Comparison of ENCODE assay signal across 29 cellular contexts in the genomic region with DNA sequence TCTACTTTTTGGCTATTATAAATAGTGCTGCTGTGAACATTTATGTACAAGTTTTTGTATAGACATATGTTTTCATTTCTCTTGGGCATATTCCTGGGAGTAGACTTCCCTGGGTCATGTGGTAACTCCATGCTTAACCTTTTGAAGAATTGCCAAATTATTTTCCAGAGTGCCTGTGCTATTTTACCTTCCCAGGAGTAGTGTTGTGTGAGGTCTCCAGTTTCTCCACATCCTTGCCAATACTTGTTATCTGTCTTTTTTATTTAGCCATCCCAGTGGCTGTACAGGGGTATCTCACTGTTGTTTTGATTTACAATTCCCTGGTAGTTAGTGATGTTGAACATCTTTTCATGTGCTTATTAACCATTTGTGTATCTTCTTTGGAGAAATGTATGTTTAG.
"Had no signal": no experiment of that assay in that cellular context is flagged by ENCODE, and none has a peak within 500 bp of the region (broad histone marks: within the 10 kb centered on the region; RNA-seq: fewer than 3 reads in every experiment).

No MANE protein-coding gene starts in this region.

- DNase-seq: naive thymus-derived CD4-positive, alpha-beta T cell; occipital lobe; ovary; posterior cingulate gyrus; psoas muscle; right cardiac atrium; right lobe of liver; sigmoid colon; small intestine; spleen; stimulated activated CD4-positive, alpha-beta T cell treated with anti-CD3 and anti-CD28 coated beads, Interleukin-12 subunit alpha, Interleukin-12 subunit beta, amount 100 ng/mL, for 4 hours; stimulated activated CD4-positive, alpha-beta T cell treated with anti-CD3 and anti-CD28 coated beads, Interleukin-1b, Interleukin-23, amount 100 ng/mL, for 48 hours; stimulated activated CD4-positive, alpha-beta T cell treated with anti-CD3 and anti-CD28 coated beads, Interleukin-4, amount 100 ng/mL, for 1 hour; stimulated activated CD4-positive, alpha-beta T cell treated with anti-CD3 and anti-CD28 coated beads, Interleukin-4, amount 100 ng/mL, for 4 hours; stimulated activated CD8-positive, alpha-beta memory T cell treated with anti-CD3 and anti-CD28 coated beads, Interleukin-4, amount 100 ng/mL, for 48 hours; stimulated activated naive CD4-positive, alpha-beta T cell; stimulated activated naive CD8-positive, alpha-beta T cell treated with anti-CD3 and anti-CD28 coated beads, Interleukin-15, amount 100 ng/mL, for 72 hours; stimulated activated naive CD8-positive, alpha-beta T cell treated with anti-CD3 and anti-CD28 coated beads, Interleukin-15, Interleukin-2, amounts not matched to agents 100 U/mL and 50 U/mL, for 24 hours; substantia nigra; testis; tibial artery; transverse colon; upper lobe of right lung; uterus had no signal

- H3K4me1 Mint-ChIP-seq: nephron; neural progenitor cell; stimulated activated memory B cell treated with anti-CD40 and anti-IgM and Interleukin-4, amounts not matched to agents 10 μg/mL and 1 μg/mL and 100 μg/mL, for 72 hours had no signal

- H3K27me3 Mint-ChIP-seq: naive thymus-derived CD4-positive, alpha-beta T cell; progenitor cell of endocrine pancreas; stimulated activated memory B cell treated with anti-CD40 and anti-IgM and Interleukin-4, amounts not matched to agents 10 μg/mL and 1 μg/mL and 100 μg/mL, for 72 hours; stimulated activated naive CD8-positive, alpha-beta T cell treated with anti-CD3 and anti-CD28 coated beads, Interleukin-15, amount 100 ng/mL, for 72 hours; type B pancreatic cell had no signal

- ATAC-seq: naive thymus-derived CD4-positive, alpha-beta T cell; psoas muscle; right cardiac atrium; right lobe of liver; stimulated activated memory B cell treated with anti-CD40 and anti-IgM and Interleukin-4, amounts not matched to agents 10 μg/mL and 1 μg/mL and 100 μg/mL, for 72 hours; stimulated activated naive CD8-positive, alpha-beta T cell treated with anti-CD3 and anti-CD28 coated beads, Interleukin-15, amount 100 ng/mL, for 72 hours; stimulated activated naive CD8-positive, alpha-beta T cell treated with anti-CD3 and anti-CD28 coated beads, Interleukin-15, Interleukin-2, amounts not matched to agents 100 U/mL and 50 U/mL, for 24 hours; upper lobe of right lung had no signal

- H3K9me3 Mint-ChIP-seq: nephron; neural progenitor cell; stimulated activated memory B cell treated with anti-CD40 and anti-IgM and Interleukin-4, amounts not matched to agents 10 μg/mL and 1 μg/mL and 100 μg/mL, for 72 hours; stimulated activated naive CD8-positive, alpha-beta T cell treated with anti-CD3 and anti-CD28 coated beads, Interleukin-15, amount 100 ng/mL, for 72 hours; type B pancreatic cell had no signal

- H3K27ac Mint-ChIP-seq: nephron; neural progenitor cell; progenitor cell of endocrine pancreas; stimulated activated memory B cell treated with anti-CD40 and anti-IgM and Interleukin-4, amounts not matched to agents 10 μg/mL and 1 μg/mL and 100 μg/mL, for 72 hours; stimulated activated naive CD8-positive, alpha-beta T cell treated with anti-CD3 and anti-CD28 coated beads, Interleukin-15, amount 100 ng/mL, for 72 hours; type B pancreatic cell had no signal

- H3K4me3 Mint-ChIP-seq: naive thymus-derived CD4-positive, alpha-beta T cell; nephron; neural progenitor cell; stimulated activated memory B cell treated with anti-CD40 and anti-IgM and Interleukin-4, amounts not matched to agents 10 μg/mL and 1 μg/mL and 100 μg/mL, for 72 hours; stimulated activated naive CD8-positive, alpha-beta T cell treated with anti-CD3 and anti-CD28 coated beads, Interleukin-15, amount 100 ng/mL, for 72 hours; type B pancreatic cell had no signal
